ENCODE assay signal across 8 cellular contexts in the genomic region with DNA sequence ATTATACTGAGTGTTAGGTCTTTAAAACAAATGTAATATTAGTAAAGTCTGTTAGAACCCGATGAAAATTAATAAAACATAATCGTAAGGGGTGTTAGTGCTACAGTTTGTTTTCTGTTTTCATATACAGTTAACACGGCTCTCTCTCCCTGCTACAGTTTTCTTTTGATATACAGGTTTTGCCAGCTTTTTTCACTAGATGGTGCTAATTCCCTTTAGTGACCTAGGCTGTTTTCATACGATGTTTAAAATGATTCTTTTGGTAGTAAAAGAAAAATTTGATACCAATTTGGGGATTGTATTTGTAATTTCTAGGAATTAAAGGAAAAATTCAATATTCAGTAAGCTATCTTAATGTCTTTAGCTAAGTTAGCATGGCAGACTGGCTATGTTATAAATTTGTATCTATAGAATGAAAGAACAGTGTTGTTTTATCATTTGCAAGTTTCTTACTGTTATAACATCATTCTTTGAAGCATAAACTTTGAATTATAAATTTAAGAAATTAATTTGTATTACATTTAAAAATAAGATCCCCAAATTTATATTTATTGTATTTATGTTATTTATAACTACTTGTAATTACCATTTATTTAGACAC.
DNase-seq lines count a peak whose midpoint lies in the region; ATAC-seq and TF ChIP-seq lines count a peak whose summit lies in the region.

No MANE protein-coding gene starts in this region.

- H3K4me3 ChIP-seq in AG04449 (ENCODE audit: low read depth, low read length) (no peak overlapping the region), GM12875 (ENCODE audit: low read depth, low read length) (no peak overlapping the region)

- no peaks in the 10 kb centered on the region for H3K36me3 Mint-ChIP-seq in stimulated activated effector memory CD8-positive, alpha-beta T cell treated with anti-CD3 and anti-CD28 coated beads, Interleukin-12 subunit alpha, Interleukin-12 subunit beta, amount 100 ng/mL, for 72 hours

- DNase-seq in AG04449 (ENCODE audit: low read depth, low spot score) (no peak), NCI-H2196 treated with DMSO at 0.1 percent for 48 hours (lab: John Stamatoyannopoulos, UW; ENCODE audit: unreplicated experiment) (peak; percentile 29), amniotic epithelial cell (ENCODE audit: low read depth) (peak; percentile 55), hepatic stellate cell (ENCODE audit: low spot score) (peak; percentile 47)
- DNase-seq in stimulated activated effector memory CD8-positive, alpha-beta T cell treated with anti-CD3 and anti-CD28 coated beads, Interleukin-12 subunit alpha, Interleukin-12 subunit beta, amount 100 ng/mL, for 72 hours (ENCODE audit: low spot score in 2 of 2): peak in 1 of 2 donors; percentile 8
- DNase-seq in stimulated activated CD4-positive, alpha-beta T cell treated with anti-CD3 and anti-CD28 coated beads, Interleukin-1b, Interleukin-23, amount 100 ng/mL, for 48 hours: no peak

- H3K27ac Mint-ChIP-seq in stimulated activated effector memory CD8-positive, alpha-beta T cell treated with anti-CD3 and anti-CD28 coated beads, Interleukin-12 subunit alpha, Interleukin-12 subunit beta, amount 100 ng/mL, for 72 hours: no peak overlapping the region

- ATAC-seq in stimulated activated effector memory CD8-positive, alpha-beta T cell treated with anti-CD3 and anti-CD28 coated beads, Interleukin-12 subunit alpha, Interleukin-12 subunit beta, amount 100 ng/mL, for 72 hours: peak; percentile 48
- no peak for ATAC-seq in GM18520 (IDR thresholded peaks at IDR 0.05; ENCODE audit: unreplicated experiment)

- H3K9me3 Mint-ChIP-seq in stimulated activated effector memory CD8-positive, alpha-beta T cell treated with anti-CD3 and anti-CD28 coated beads, Interleukin-12 subunit alpha, Interleukin-12 subunit beta, amount 100 ng/mL, for 72 hours: no peaks in the 10 kb centered on the region

- H3K4me1 Mint-ChIP-seq in stimulated activated effector memory CD8-positive, alpha-beta T cell treated with anti-CD3 and anti-CD28 coated beads, Interleukin-12 subunit alpha, Interleukin-12 subunit beta, amount 100 ng/mL, for 72 hours: no peaks in the 10 kb centered on the region

- POLR2A ChIA-PET in AG04449 (lab: Yijun Ruan, JAX): no interaction called here

- CTCF ChIA-PET in AG04449 (lab: Yijun Ruan, JAX): interaction anchor here (0.6 to 6.9 kb wide), 31 partner anchors 8 to 609 kb away, joined by 3 to 151 read pairs (median 4); a partner anchor contains a TSS

- peak; percentile 39 for TF ChIP-seq CTCF in AG04449 (IDR thresholded peaks at IDR 0.05; ENCODE audit: insufficient read depth, low read length, missing control alignments)
- TF ChIP-seq CTCF in GM12875 (IDR thresholded peaks at IDR 0.05; ENCODE audit: borderline replicate concordance, insufficient read depth, low read depth, low read length): peak; percentile 29; the same call in 1 of the 2 replicates

- no peak overlapping the region for H3K4me3 Mint-ChIP-seq in stimulated activated effector memory CD8-positive, alpha-beta T cell treated with anti-CD3 and anti-CD28 coated beads, Interleukin-12 subunit alpha, Interleukin-12 subunit beta, amount 100 ng/mL, for 72 hours

Comparison
In these comparisons a context has a peak if more than half of its experiments do, and no peak if none do; other contexts are left out.
1. DNase-seq: peak in NCI-H2196 treated with DMSO at 0.1 percent for 48 hours (single experiment), amniotic epithelial cell (single experiment) and hepatic stellate cell (single experiment); none in AG04449 (single experiment) and stimulated activated CD4-positive, alpha-beta T cell treated with anti-CD3 and anti-CD28 coated beads, Interleukin-1b, Interleukin-23, amount 100 ng/mL, for 48 hours (single experiment).